ENCODE assay signal across 8 cellular contexts in genomic region chr4:82797591-82798081, GRCh38. TPM values are rescaled to one million over a fixed set of nuclear protein-coding genes. Genes with fewer than 3 reads are reported as not detected.
DNase-seq lines count a peak whose midpoint lies in the region; ATAC-seq and TF ChIP-seq lines count a peak whose summit lies in the region.

No MANE protein-coding gene starts in this region.

- DNase-seq in Calu3 (peak; percentile 17), MCF 10A (ENCODE audit: unreplicated experiment) (peak; percentile 23), kidney tubule cell (ENCODE audit: low spot score) (peak; percentile 50), GF-D8 (lab: John Stamatoyannopoulos, UW) (no peak), NCI-H2107 (lab: John Stamatoyannopoulos, UW) (no peak)
- no peak for DNase-seq in stimulated activated naive B cell treated with anti-CD40 and anti-IgM and Interleukin-4, amounts not matched to agents 10 μg/mL and 1 μg/mL and 100 μg/mL, for 72 hours

- TF ChIP-seq CTCF in Calu3 (IDR thresholded peaks at IDR 0.05; ENCODE audit: unreplicated experiment) (no peak), MCF 10A (IDR thresholded peaks at IDR 0.05; ENCODE audit: unreplicated experiment) (no peak)

- H3K27ac Mint-ChIP-seq in Calu3 (ENCODE audit: unreplicated experiment), result no peak overlapping the region
- H3K27ac Mint-ChIP-seq in IgD-negative memory B cell, result no peak overlapping the region
- H3K27ac Mint-ChIP-seq in MCF 10A (ENCODE audit: low read depth, unreplicated experiment), result no peak overlapping the region
- no peak overlapping the region for H3K27ac Mint-ChIP-seq in stimulated activated naive B cell treated with anti-CD40 and anti-IgM and Interleukin-4, amounts not matched to agents 10 μg/mL and 1 μg/mL and 100 μg/mL, for 72 hours

- CTCF ChIA-PET in Calu3 (lab: Charles Lee), result no interaction called here
- CTCF ChIA-PET in MCF 10A (lab: Yijun Ruan, JAX), result interaction anchor here (0.9 to 2.7 kb wide), 7 partner anchors 8 to 332 kb away, joined by 3 to 11 read pairs (median 4); no protein-coding TSS in a partner anchor

- H3K4me3 Mint-ChIP-seq in Calu3 (ENCODE audit: low read depth, unreplicated experiment), result peak overlapping the region; percentile 77
- H3K4me3 Mint-ChIP-seq in IgD-negative memory B cell, result peak overlapping the region in 3 of 4 donors; percentile 40 to 86 (median 51)
- H3K4me3 Mint-ChIP-seq in MCF 10A (ENCODE audit: unreplicated experiment), result peak overlapping the region; percentile 84
- peak overlapping the region; percentile 54 to 78 for H3K4me3 Mint-ChIP-seq in stimulated activated naive B cell treated with anti-CD40 and anti-IgM and Interleukin-4, amounts not matched to agents 10 μg/mL and 1 μg/mL and 100 μg/mL, for 72 hours

- H3K27me3 Mint-ChIP-seq in Calu3 (ENCODE audit: unreplicated experiment) (no peaks in the 10 kb centered on the region), IgD-negative memory B cell (peaks cover 34% of the 10 kb centered on the region), MCF 10A (ENCODE audit: insufficient read depth, unreplicated experiment) (no peaks in the 10 kb centered on the region)
- H3K27me3 Mint-ChIP-seq in stimulated activated naive B cell treated with anti-CD40 and anti-IgM and Interleukin-4, amounts not matched to agents 10 μg/mL and 1 μg/mL and 100 μg/mL, for 72 hours, result peaks cover 39 to 50% of the 10 kb centered on the region in 2 donors

- POLR2A ChIA-PET in MCF 10A (lab: Yijun Ruan, JAX), result interaction anchor here (2.8 kb wide), 1 partner anchor 13 kb away, joined by 30 read pairs; no protein-coding TSS in a partner anchor

- peak in 1 of 2 donors; percentile 20 for ATAC-seq in stimulated activated naive B cell treated with anti-CD40 and anti-IgM and Interleukin-4, amounts not matched to agents 10 μg/mL and 1 μg/mL and 100 μg/mL, for 72 hours (replicated peaks)
- ATAC-seq in GM18519 (IDR thresholded peaks at IDR 0.05; ENCODE audit: low FRiP score, unreplicated experiment), result no peak

- no peaks in the 10 kb centered on the region for H3K9me3 Mint-ChIP-seq in Calu3 (ENCODE audit: low read depth, unreplicated experiment)
- no peaks in the 10 kb centered on the region for H3K9me3 Mint-ChIP-seq in IgD-negative memory B cell
- no peaks in the 10 kb centered on the region for H3K9me3 Mint-ChIP-seq in MCF 10A (ENCODE audit: unreplicated experiment)
- H3K9me3 Mint-ChIP-seq in stimulated activated naive B cell treated with anti-CD40 and anti-IgM and Interleukin-4, amounts not matched to agents 10 μg/mL and 1 μg/mL and 100 μg/mL, for 72 hours, result no peaks in the 10 kb centered on the region

- intact Hi-C loops in Calu3 (cut with micrococcal nuclease; ENCODE audit: unreplicated experiment) (no loop called here), MCF 10A (cut with micrococcal nuclease) (no loop called here)

- H3K4me1 Mint-ChIP-seq in Calu3 (ENCODE audit: low read depth, unreplicated experiment), result peaks cover 17% of the 10 kb centered on the region
- H3K4me1 Mint-ChIP-seq in IgD-negative memory B cell, result peaks cover 9 to 19% (median 12%) of the 10 kb centered on the region in 3 donors
- peaks cover 11% of the 10 kb centered on the region for H3K4me1 Mint-ChIP-seq in MCF 10A (ENCODE audit: insufficient read depth, unreplicated experiment)
- H3K4me1 Mint-ChIP-seq in stimulated activated naive B cell treated with anti-CD40 and anti-IgM and Interleukin-4, amounts not matched to agents 10 μg/mL and 1 μg/mL and 100 μg/mL, for 72 hours, result peaks cover 16 to 30% of the 10 kb centered on the region in 2 donors

- H3K36me3 Mint-ChIP-seq in Calu3 (ENCODE audit: insufficient read depth, unreplicated experiment), result peaks cover 20% of the 10 kb centered on the region
- H3K36me3 Mint-ChIP-seq in IgD-negative memory B cell, result no peaks in the 10 kb centered on the region
- H3K36me3 Mint-ChIP-seq in MCF 10A (ENCODE audit: insufficient read depth, unreplicated experiment), result peaks cover 4% of the 10 kb centered on the region
- no peaks in the 10 kb centered on the region for H3K36me3 Mint-ChIP-seq in stimulated activated naive B cell treated with anti-CD40 and anti-IgM and Interleukin-4, amounts not matched to agents 10 μg/mL and 1 μg/mL and 100 μg/mL, for 72 hours

- BruUV-seq in Calu3 (replicated peaks; lab: Mats Ljungman, UMichigan), result TSS peak; percentile 16
- no TSS peak for BruUV-seq in MCF 10A (replicated peaks; lab: Mats Ljungman, UMichigan)

RNA-seq across cellular contexts. Expression of gene SCD5, which starts 1.0 kb away (rescaled TPM):
- total RNA-seq in Calu3 (2022) (13.9 and 16.3 TPM in 2 replicates), MCF 10A (2022) (3.5 and 3.6 TPM in 2 replicates)
- not detected for polyA plus RNA-seq in IgD-negative memory B cell

Comparison
In these comparisons a context has a peak if more than half of its experiments do, and no peak if none do; other contexts are left out.
1. DNase-seq: peak in Calu3 (single experiment), MCF 10A (single experiment) and kidney tubule cell (single experiment); none in stimulated activated naive B cell treated with anti-CD40 and anti-IgM and Interleukin-4, amounts not matched to agents 10 μg/mL and 1 μg/mL and 100 μg/mL, for 72 hours (single experiment), GF-D8 (single experiment) and NCI-H2107 (single experiment).
2. Peak in every context shown above with its lines, with median percentiles within 50 percentile points of each other: H3K4me3 Mint-ChIP-seq.